ENCODE assay signal across 2 cellular contexts in the genomic region with DNA sequence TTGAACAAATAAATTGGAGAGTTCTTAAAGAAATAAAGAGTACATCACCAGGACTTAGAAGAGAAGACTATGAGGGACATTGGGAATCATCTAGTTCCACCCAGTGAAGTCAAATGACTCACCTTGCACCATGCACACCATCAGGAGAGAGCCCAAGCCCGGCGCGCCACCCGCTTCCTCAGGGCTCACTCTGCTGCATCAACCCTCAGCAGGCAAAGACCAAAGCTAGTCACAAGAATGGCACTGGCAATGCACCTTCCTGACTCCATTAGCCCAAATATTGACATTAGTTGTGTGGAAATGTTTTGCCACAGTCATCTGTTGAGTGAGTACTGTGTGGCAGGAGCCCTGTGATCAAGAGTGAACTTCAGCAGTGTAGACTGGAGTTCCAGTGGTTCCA.
TF ChIP-seq lines count a peak whose summit lies in the region.

No MANE protein-coding gene starts in this region.

TF ChIP-seq in GM12878, 131 proteins besides CTCF, POLR2A, EP300 and RAD21:
- TF ChIP-seq SREBF2 (IDR thresholded peaks at IDR 0.05; ENCODE audit: low read length) (no peak), MYC (IDR thresholded peaks at IDR 0.05; ENCODE audit: insufficient read depth, insufficient read length, insufficient replicate concordance, low read length, severe bottlenecking) (no peak), RB1 (IDR thresholded peaks at IDR 0.05; ENCODE audit: borderline replicate concordance) (no peak), ZNF207 (IDR thresholded peaks at IDR 0.05; ENCODE audit: borderline replicate concordance) (no peak), KLF5 (IDR thresholded peaks at IDR 0.05; ENCODE audit: partially characterized antibody) (no peak), PML (IDR thresholded peaks at IDR 0.05; ENCODE audit: low read length) (no peak), TARDBP (IDR thresholded peaks at IDR 0.05; ENCODE audit: borderline replicate concordance) (no peak), MAX (IDR thresholded peaks at IDR 0.05; ENCODE audit: low read depth, low read length) (no peak), ZNF24 (IDR thresholded peaks at IDR 0.05) (no peak)

TF ChIP-seq in neural cell, 6 proteins besides CTCF, POLR2A, EP300 and RAD21:
- peak; percentile 4 for TF ChIP-seq POLR2AphosphoS5 (IDR thresholded peaks at IDR 0.05)
- no peak for TF ChIP-seq SMC3 (conservative IDR thresholded peaks at IDR 0.05; ENCODE audit: poor library complexity)
